Comparison of ENCODE assay signal across 20 cellular contexts in genomic region chr10:43980715-43981114, GRCh38.
"Had no signal": no experiment of that assay in that cellular context is flagged by ENCODE, and none has a peak within 500 bp of the region (broad histone marks: within the 10 kb centered on the region; RNA-seq: fewer than 3 reads in every experiment).

No MANE protein-coding gene starts in this region.

- H3K9me3 Mint-ChIP-seq: activated naive CD4-positive, alpha-beta T cell treated with anti-CD3 and anti-CD28 coated beads, Interleukin-2, amount 50 U/mL, for 72 hours; central memory CD8-positive, alpha-beta T cell had no signal

- H3K27me3 Mint-ChIP-seq: central memory CD8-positive, alpha-beta T cell; progenitor cell of endocrine pancreas had no signal

- H3K36me3 Mint-ChIP-seq: activated naive CD4-positive, alpha-beta T cell treated with anti-CD3 and anti-CD28 coated beads, Interleukin-2, amount 50 U/mL, for 72 hours had no signal

- ATAC-seq: activated naive CD4-positive, alpha-beta T cell treated with anti-CD3 and anti-CD28 coated beads, Interleukin-2, amount 50 U/mL, for 72 hours; esophagus mucosa had no signal

- H3K4me3 Mint-ChIP-seq: central memory CD8-positive, alpha-beta T cell had no signal

- H3K36me3 ChIP-seq: brain microvascular endothelial cell, spleen, thoracic aorta, upper lobe of left lung had no signal

- DNase-seq: activated CD4-positive, alpha-beta T cell treated with anti-CD3 and anti-CD28 coated beads for 48 hours; activated T-cell treated with anti-CD3 and anti-CD28 coated beads, Interleukin-2, amount 50 U/mL, for 1 hour; aorta; effector memory CD4-positive, alpha-beta T cell; foreskin melanocyte; hippocampal formation; left ventricle myocardium superior; mammary epithelial cell; retina; spleen; stimulated activated CD4-positive, alpha-beta T cell treated with anti-CD3 and anti-CD28 coated beads, Interleukin-4, amount 100 ng/mL, for 1 hour; stimulated activated naive CD4-positive, alpha-beta T cell treated with Interleukin-2 at 50 U/mL for 16 hours; upper lobe of left lung had no signal

- FAIRE-seq: colon had no signal

- H3K9me3 ChIP-seq: spleen, thoracic aorta, upper lobe of left lung had no signal

- H3K27ac Mint-ChIP-seq: activated naive CD4-positive, alpha-beta T cell treated with anti-CD3 and anti-CD28 coated beads, Interleukin-2, amount 50 U/mL, for 72 hours; progenitor cell of endocrine pancreas had no signal

- H3K27ac ChIP-seq: brain microvascular endothelial cell, thoracic aorta, upper lobe of left lung had no signal

- H3K27me3 ChIP-seq: brain microvascular endothelial cell, spleen, upper lobe of left lung had no signal

- H3K4me1 Mint-ChIP-seq: central memory CD8-positive, alpha-beta T cell had no signal

- H3K4me3 ChIP-seq: spleen, thoracic aorta, upper lobe of left lung had no signal
